24 cellular contexts compared by ENCODE assay signal in genomic region chr3:107272885-107273284, GRCh38.
DNase-seq lines count a peak whose midpoint lies in the region; TF ChIP-seq lines count a peak whose summit lies in the region.
"Had no signal": no experiment of that assay in that cellular context is flagged by ENCODE, and none has a peak within 500 bp of the region (broad histone marks: within the 10 kb centered on the region; RNA-seq: fewer than 3 reads in every experiment).

No MANE protein-coding gene starts in this region.

- H4K20me1 ChIP-seq in mammary epithelial cell (ENCODE audit: insufficient read depth, low read length) (no peaks in the 10 kb centered on the region), OCI-LY1 (ENCODE audit: insufficient read depth, low read length) (no peaks in the 10 kb centered on the region)
- H4K20me1 ChIP-seq: BLaER1 treated with 17β-estradiol and CSF1 and Interleukin-3, amounts not matched to agents 10 nM and 100 nM had no signal

- H3K9me3 Mint-ChIP-seq in MCF 10A (ENCODE audit: unreplicated experiment) = no peaks in the 10 kb centered on the region
- H3K9me3 Mint-ChIP-seq: CD4-positive, alpha-beta memory T cell had no signal

- H3K27ac ChIP-seq in mammary epithelial cell (ENCODE audit: insufficient read depth, low read depth, low read length) = no peak overlapping the region
- H3K27ac ChIP-seq in OCI-LY1 (ENCODE audit: low read depth, low read length, poor library complexity, severe bottlenecking) = no peak overlapping the region
- H3K27ac ChIP-seq in dorsolateral prefrontal cortex = peak overlapping the region in 34 of 59 donors; percentile 1 to 90 (median 79)
- H3K27ac ChIP-seq in temporal lobe (ENCODE audit: low read depth, low read length) = peak overlapping the region; percentile 47
- H3K27ac ChIP-seq: 22Rv1; BLaER1 treated with 17β-estradiol and CSF1 and Interleukin-3, amounts not matched to agents 10 nM and 100 nM; Peyer's patch had no signal

- TF ChIP-seq CTCF in MCF 10A (IDR thresholded peaks at IDR 0.05; ENCODE audit: unreplicated experiment) = no peak
- TF ChIP-seq CTCF in mammary epithelial cell (conservative IDR thresholded peaks at IDR 0.05 in 1 of 2, IDR thresholded peaks at IDR 0.05 in 1 of 2; ENCODE audit: extremely low read depth in 1 of 2, insufficient read depth in 1 of 2, low read depth in 1 of 2, low read length in 2 of 2) = no peak
- peak; percentile 42; the same call in 1 of the 2 replicates for TF ChIP-seq CTCF in OCI-LY1 (IDR thresholded peaks at IDR 0.05; ENCODE audit: low read length)
- no peak for TF ChIP-seq CTCF in dorsolateral prefrontal cortex (IDR thresholded peaks at IDR 0.05 in 54 of 56, conservative IDR thresholded peaks at IDR 0.05 in 2 of 56; ENCODE audit: low read depth in 1 of 56, partially characterized antibody in 56 of 56)

- in situ Hi-C loops in mammary epithelial cell (cut with MboI; ENCODE audit: low sequenced_read_pairs in 2 of 2) = loop anchor here (5.0 to 25.0 kb wide), 3 partner anchors 144 to 264 kb away; no protein-coding TSS in a partner anchor

- no peak for DNase-seq in MCF 10A (ENCODE audit: unreplicated experiment)
- no peak for DNase-seq in mammary epithelial cell
- DNase-seq in dorsolateral prefrontal cortex = no peak
- no peak for DNase-seq in stimulated activated CD4-positive, alpha-beta T cell treated with anti-CD3 and anti-CD28 coated beads, Interleukin-2, amount 100 ng/mL, for 48 hours
- DNase-seq in foreskin melanocyte = no peak
- no peak for DNase-seq in mesenteric fat pad (ENCODE audit: low spot score)
- DNase-seq: ACHN; Caco-2; CD4-positive, alpha-beta memory T cell; DND-41; H7; IMR-90; Kasumi-1; NCI-H1092; NCI-H1436 treated with DMSO at 0.1 percent for 48 hours; NCI-H1930; NCI-H2227 treated with DMSO at 0.1 percent for 48 hours; NCI-H510A; NCI-H748 treated with DMSO at 0.1 percent for 48 hours; Peyer's patch had no signal

- H3K4me2 ChIP-seq in mammary epithelial cell (ENCODE audit: insufficient read depth, low read depth, low read length) = no peak overlapping the region
- no peak overlapping the region for H3K4me2 ChIP-seq in OCI-LY1 (ENCODE audit: low read length)
- H3K4me2 ChIP-seq: BLaER1 treated with 17β-estradiol and CSF1 and Interleukin-3, amounts not matched to agents 10 nM and 100 nM had no signal

- 100% methylated on average over 4 of the region's 4 CpGs for WGBS in mammary epithelial cell (ENCODE audit: low coverage, missing lambda C conversion rate)

- H3F3A ChIP-seq in OCI-LY1 (ENCODE audit: insufficient read depth, low read length) = no peaks in the 10 kb centered on the region

- H3K9ac ChIP-seq in mammary epithelial cell (ENCODE audit: insufficient read depth, low read length) (no peak overlapping the region), OCI-LY1 (ENCODE audit: low read length) (no peak overlapping the region)
- H3K9ac ChIP-seq: BLaER1 treated with 17β-estradiol and CSF1 and Interleukin-3, amounts not matched to agents 10 nM and 100 nM had no signal

- intact Hi-C loops in MCF 10A (cut with micrococcal nuclease) (loop anchor here (1.0 to 5.0 kb wide), 2 partner anchors 148 to 249 kb away; partner anchors contain the start of gene BBX), mammary epithelial cell (cut with micrococcal nuclease) (loop anchor here (1.0 kb wide), 1 partner anchor 148 kb away; no protein-coding TSS in a partner anchor), dorsolateral prefrontal cortex (cut with DNase I) (loop anchor here in 1 of 2 donors (2.0 to 10.0 kb wide), 2 partner anchors 72 to 156 kb away; no protein-coding TSS in a partner anchor)

- dilution Hi-C loops in mammary epithelial cell (cut with HindIII; ENCODE audit: low sequenced_read_pairs) = no loop called here

- H3K27me3 Mint-ChIP-seq in MCF 10A (ENCODE audit: insufficient read depth, unreplicated experiment) = no peaks in the 10 kb centered on the region

- no peaks in the 10 kb centered on the region for H3K36me3 Mint-ChIP-seq in MCF 10A (ENCODE audit: insufficient read depth, unreplicated experiment)
- H3K36me3 Mint-ChIP-seq: CD4-positive, alpha-beta memory T cell had no signal

- peak overlapping the region; percentile 54 for H3K27ac Mint-ChIP-seq in MCF 10A (ENCODE audit: low read depth, unreplicated experiment)
- H3K27ac Mint-ChIP-seq: CD4-positive, alpha-beta memory T cell had no signal

- H3K27me3 ChIP-seq in mammary epithelial cell (ENCODE audit: insufficient read depth, low read length) = no peaks in the 10 kb centered on the region
- no peaks in the 10 kb centered on the region for H3K27me3 ChIP-seq in OCI-LY1 (ENCODE audit: insufficient read depth, low read length)
- no peaks in the 10 kb centered on the region for H3K27me3 ChIP-seq in dorsolateral prefrontal cortex
- H3K27me3 ChIP-seq: BLaER1 treated with 17β-estradiol and CSF1 and Interleukin-3, amounts not matched to agents 10 nM and 100 nM; Peyer's patch had no signal

- H3K4me1 Mint-ChIP-seq in MCF 10A (ENCODE audit: insufficient read depth, unreplicated experiment) = peaks cover 10% of the 10 kb centered on the region
- H3K4me1 Mint-ChIP-seq: CD4-positive, alpha-beta memory T cell had no signal

- no peaks in the 10 kb centered on the region for H3K79me2 ChIP-seq in mammary epithelial cell (ENCODE audit: insufficient read depth, low read length)
- H3K79me2 ChIP-seq in OCI-LY1 (ENCODE audit: insufficient read depth, low read length) = no peaks in the 10 kb centered on the region

- H3K4me1 ChIP-seq in mammary epithelial cell (ENCODE audit: insufficient read depth, low read length) = no peaks in the 10 kb centered on the region
- peaks cover 5% of the 10 kb centered on the region for H3K4me1 ChIP-seq in OCI-LY1 (ENCODE audit: insufficient read depth, low read length, severe bottlenecking)
- H3K4me1 ChIP-seq: BLaER1 treated with 17β-estradiol and CSF1 and Interleukin-3, amounts not matched to agents 10 nM and 100 nM; Caco-2; Peyer's patch had no signal

- CTCF ChIA-PET in MCF 10A (lab: Yijun Ruan, JAX) (interaction anchor here (0.6 to 6.4 kb wide), 29 partner anchors 8 to 388 kb away, joined by 3 to 135 read pairs (median 5); no protein-coding TSS in a partner anchor), mammary epithelial cell (lab: Charles Lee; ENCODE audit: low non-redundant PET) (interaction anchor here (0.9 kb wide), 1 partner anchor 148 kb away, joined by 3 read pairs; no protein-coding TSS in a partner anchor)

- H2AFZ ChIP-seq in mammary epithelial cell (ENCODE audit: low read depth, low read length) = no peak overlapping the region
- H2AFZ ChIP-seq in OCI-LY1 (ENCODE audit: low read length) = no peak overlapping the region

- H3K9me3 ChIP-seq in mammary epithelial cell (replicated peaks; ENCODE audit: insufficient read depth, low read length) = no peaks in the 10 kb centered on the region
- no peaks in the 10 kb centered on the region for H3K9me3 ChIP-seq in OCI-LY1 (ENCODE audit: low read length)
- H3K9me3 ChIP-seq: BLaER1 treated with 17β-estradiol and CSF1 and Interleukin-3, amounts not matched to agents 10 nM and 100 nM; Caco-2; Peyer's patch had no signal

- H3K4me3 ChIP-seq in mammary epithelial cell (replicated peaks in 1 of 3; ENCODE audit: insufficient read depth in 1 of 3, low read depth in 2 of 3, low read length in 3 of 3) (no peak overlapping the region), OCI-LY1 (ENCODE audit: low read depth, low read length, poor library complexity, severe bottlenecking) (no peak overlapping the region), dorsolateral prefrontal cortex (no peak overlapping the region)
- H3K4me3 ChIP-seq: BLaER1 treated with 17β-estradiol and CSF1 and Interleukin-3, amounts not matched to agents 10 nM and 100 nM; Peyer's patch had no signal

- H3K9me2 ChIP-seq in OCI-LY1 (ENCODE audit: low read depth, low read length) = no peaks in the 10 kb centered on the region

- no TSS peak for BruUV-seq in MCF 10A (replicated peaks; lab: Mats Ljungman, UMichigan)
- BruUV-seq in mammary epithelial cell (replicated peaks; lab: Mats Ljungman, UMichigan) = no TSS peak

- H3K4me3 Mint-ChIP-seq in MCF 10A (ENCODE audit: unreplicated experiment) = no peak overlapping the region
- H3K4me3 Mint-ChIP-seq: CD4-positive, alpha-beta memory T cell had no signal

- H3K36me3 ChIP-seq in mammary epithelial cell (ENCODE audit: insufficient read depth, low read length) (no peaks in the 10 kb centered on the region), OCI-LY1 (ENCODE audit: insufficient read depth, low read length) (no peaks in the 10 kb centered on the region)
- H3K36me3 ChIP-seq: BLaER1 treated with 17β-estradiol and CSF1 and Interleukin-3, amounts not matched to agents 10 nM and 100 nM; Peyer's patch had no signal

- POLR2A ChIA-PET in MCF 10A (lab: Yijun Ruan, JAX) = interaction anchor here (1.0 to 3.0 kb wide), 5 partner anchors 11 to 251 kb away, joined by 4 to 23 read pairs (median 8); no protein-coding TSS in a partner anchor

Comparison
In these comparisons a context has a peak if more than half of its experiments do, and no peak if none do; other contexts are left out.
1. H3K27ac ChIP-seq: peak in dorsolateral prefrontal cortex (34 of 59) and temporal lobe (single experiment); none in mammary epithelial cell (single experiment) and OCI-LY1 (single experiment).